8 cellular contexts compared by ENCODE assay signal in the genomic region with DNA sequence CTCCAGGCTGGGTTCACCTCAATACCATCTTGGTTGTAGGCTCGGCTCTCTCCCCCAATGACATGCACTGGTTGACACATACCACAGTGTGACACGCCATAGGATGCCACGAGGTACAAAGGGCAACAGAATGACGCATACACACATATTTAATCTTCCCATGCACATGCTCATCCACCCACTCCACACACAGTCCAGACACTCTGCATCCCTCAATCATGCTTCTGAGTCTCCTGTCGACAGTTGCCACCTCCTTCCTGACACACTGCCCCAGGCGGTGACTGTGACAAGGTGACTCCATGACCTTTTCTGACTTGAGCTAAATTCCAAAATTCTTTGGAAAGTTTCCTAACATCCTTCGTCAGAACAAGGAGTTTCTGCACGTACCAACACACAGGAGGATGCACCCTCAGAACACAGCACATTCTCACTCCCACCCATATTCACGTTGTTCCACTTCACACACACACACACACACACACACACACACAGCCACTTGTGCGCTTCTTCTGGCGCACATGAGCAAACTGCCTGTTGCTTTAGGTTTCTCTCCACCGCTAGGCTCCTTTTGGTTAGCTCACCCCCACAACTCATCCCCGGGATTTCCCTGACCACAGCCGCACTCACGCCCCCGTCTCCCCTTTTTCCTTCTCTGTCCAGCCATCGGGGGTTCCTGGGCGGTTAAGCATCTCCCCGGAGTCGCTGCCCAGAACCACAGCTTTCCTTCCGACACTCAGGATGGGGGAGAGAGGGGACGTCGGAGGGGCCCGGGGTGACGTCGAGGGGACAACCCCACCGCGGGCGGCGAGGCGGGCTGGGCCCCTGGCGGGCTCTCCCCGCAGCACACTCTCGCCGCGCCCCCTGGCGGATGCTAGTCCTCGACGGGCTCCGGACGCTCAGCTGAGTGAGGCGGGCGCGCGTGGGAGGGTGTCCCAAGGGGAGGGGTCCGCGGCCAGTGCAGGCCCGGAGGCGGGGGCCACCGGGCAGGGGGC. TPM values are rescaled to one million over a fixed set of nuclear protein-coding genes. Genes with fewer than 3 reads are reported as not detected.
DNase-seq lines count a peak whose midpoint lies in the region; TF ChIP-seq lines count a peak whose summit lies in the region.

No MANE protein-coding gene starts in this region.

- peak overlapping the region; percentile 57 for H3K14ac ChIP-seq in neuronal stem cell (ENCODE audit: low read length)

- TF ChIP-seq EP300 in tibial nerve (IDR thresholded peaks at IDR 0.05): no peak

- H3K4me3 ChIP-seq in effector memory CD4-positive, alpha-beta T cell (ENCODE audit: insufficient read depth, low read depth, low read length, poor library complexity, severe bottlenecking): peak overlapping the region; percentile 56
- H3K4me3 ChIP-seq in neuronal stem cell (ENCODE audit: low read length in 2 of 2) (no peak overlapping the region), tibial nerve (peak overlapping the region in 3 of 4 donors; percentile 4 to 40 (median 35))

- no peak overlapping the region for H3K27ac ChIP-seq in effector memory CD4-positive, alpha-beta T cell (ENCODE audit: insufficient read depth, low read length, poor library complexity, severe bottlenecking)
- H3K27ac ChIP-seq in neuronal stem cell (replicated peaks; ENCODE audit: low read length) (no peak overlapping the region), tibial nerve (no peak overlapping the region)

- H3K27ac Mint-ChIP-seq in activated CD4-positive, alpha-beta memory T cell treated with anti-CD3 and anti-CD28 coated beads, Interleukin-2, amount 10 ng/mL, durations not matched to agents 7 days and 5 days: no peak overlapping the region

- H3K4me3 Mint-ChIP-seq in activated CD4-positive, alpha-beta memory T cell treated with anti-CD3 and anti-CD28 coated beads, Interleukin-2, amount 10 ng/mL, durations not matched to agents 7 days and 5 days: peak overlapping the region; percentile 45

- CTCF ChIA-PET in activated CD4-positive, alpha-beta memory T cell treated with anti-CD3 and anti-CD28 coated beads, Interleukin-2, amount 10 ng/mL, durations not matched to agents 7 days and 5 days (lab: Charles Lee): interaction anchor here (0.5 to 6.1 kb wide), 29 partner anchors 8 to 295 kb away, joined by 3 to 55 read pairs (median 4); a partner anchor contains a TSS

- peak overlapping the region; percentile 77 for H2AK5ac ChIP-seq in neuronal stem cell (ENCODE audit: low read depth, low read length)

- POLR2A ChIA-PET in activated CD4-positive, alpha-beta memory T cell treated with anti-CD3 and anti-CD28 coated beads, Interleukin-2, amount 10 ng/mL, durations not matched to agents 7 days and 5 days (lab: Charles Lee): interaction anchor here (0.6 to 2.9 kb wide), 9 partner anchors 8 to 125 kb away, joined by 3 to 8 read pairs (median 3); a partner anchor contains a TSS

- H3K4ac ChIP-seq in neuronal stem cell (ENCODE audit: low read length): no peak overlapping the region

- peaks cover 59% of the 10 kb centered on the region for H3K4me1 Mint-ChIP-seq in activated CD4-positive, alpha-beta memory T cell treated with anti-CD3 and anti-CD28 coated beads, Interleukin-2, amount 10 ng/mL, durations not matched to agents 7 days and 5 days

- no peak for DNase-seq in AG09319 (ENCODE audit: extremely low read depth, low read depth)
- peak; percentile 77 for DNase-seq in GM19240 (ENCODE audit: insufficient read length, low spot score)
- peak; percentile 45 for DNase-seq in M059J (ENCODE audit: low read depth)
- DNase-seq in activated CD4-positive, alpha-beta memory T cell treated with anti-CD3 and anti-CD28 coated beads, Interleukin-2, amount 10 ng/mL, durations not matched to agents 7 days and 5 days: peak; percentile 79
- DNase-seq in effector memory CD4-positive, alpha-beta T cell: peak; percentile 76 to 85 (median 78)
- DNase-seq in neuronal stem cell (ENCODE audit: low spot score): no peak
- peak in 1 of 2 donors; percentile 52 for DNase-seq in tibial nerve (ENCODE audit: low spot score in 2 of 2)
- no peak for DNase-seq in NCI-H128 (lab: John Stamatoyannopoulos, UW; ENCODE audit: unreplicated experiment)

- H3K18ac ChIP-seq in neuronal stem cell (ENCODE audit: low read length): no peak overlapping the region

- H3K23ac ChIP-seq in neuronal stem cell (ENCODE audit: low read depth, low read length, poor library complexity): peak overlapping the region; percentile 70

- H3K36me3 ChIP-seq in effector memory CD4-positive, alpha-beta T cell (ENCODE audit: control insufficient read depth, insufficient read depth, low read length): no peaks in the 10 kb centered on the region
- H3K36me3 ChIP-seq in neuronal stem cell (replicated peaks in 1 of 2; ENCODE audit: control insufficient read depth in 2 of 2, insufficient read depth in 2 of 2, low read length in 2 of 2) (no peaks in the 10 kb centered on the region), tibial nerve (no peaks in the 10 kb centered on the region)

- no peak overlapping the region for H2BK12ac ChIP-seq in neuronal stem cell (ENCODE audit: low read length)

- H3K36me3 Mint-ChIP-seq in activated CD4-positive, alpha-beta memory T cell treated with anti-CD3 and anti-CD28 coated beads, Interleukin-2, amount 10 ng/mL, durations not matched to agents 7 days and 5 days (ENCODE audit: low read depth): peaks cover 5% of the 10 kb centered on the region

- peak; percentile 47 for TF ChIP-seq CTCF in AG09319 (IDR thresholded peaks at IDR 0.05; ENCODE audit: low read depth, low read length)
- peak; percentile 67 to 87 (median 77) for TF ChIP-seq CTCF in tibial nerve (IDR thresholded peaks at IDR 0.05)

- H3K4me1 ChIP-seq in effector memory CD4-positive, alpha-beta T cell (ENCODE audit: control insufficient read depth, insufficient read depth, low read length, poor library complexity, severe bottlenecking): peaks cover 44% of the 10 kb centered on the region
- H3K4me1 ChIP-seq in neuronal stem cell (ENCODE audit: control insufficient read depth in 2 of 2, insufficient read depth in 1 of 2, low read depth in 1 of 2, low read length in 2 of 2) (peaks cover 3 to 15% of the 10 kb centered on the region in 2 donors), tibial nerve (peaks cover 0 to 59% (median 38%) of the 10 kb centered on the region in 4 donors)

- H3K4me2 ChIP-seq in neuronal stem cell (ENCODE audit: insufficient read depth, low read length, poor library complexity, severe bottlenecking): no peak overlapping the region

- WGBS in neuronal stem cell (ENCODE audit: extremely low coverage in 2 of 2, insufficient read length in 2 of 2, insufficient replicate concordance in 1 of 2), 2 donors: no CpG with 5 or more reads among the region's 50 CpGs
- WGBS in tibial nerve, 2 donors: 17 to 29% methylated on average over 22 to 32 of the region's 50 CpGs

- TF ChIP-seq POLR2A in tibial nerve (IDR thresholded peaks at IDR 0.05): no peak

- H3K9ac ChIP-seq in neuronal stem cell (ENCODE audit: low read depth, low read length, poor library complexity): peak overlapping the region; percentile 30

- H2BK120ac ChIP-seq in neuronal stem cell (ENCODE audit: low read depth, low read length): no peak overlapping the region

- no peak overlapping the region for H4K8ac ChIP-seq in neuronal stem cell (ENCODE audit: low read depth, low read length)

- no peaks in the 10 kb centered on the region for H3K9me3 Mint-ChIP-seq in activated CD4-positive, alpha-beta memory T cell treated with anti-CD3 and anti-CD28 coated beads, Interleukin-2, amount 10 ng/mL, durations not matched to agents 7 days and 5 days

- H2BK15ac ChIP-seq in neuronal stem cell (ENCODE audit: low read length): no peak overlapping the region

- H3K9me3 ChIP-seq in effector memory CD4-positive, alpha-beta T cell (ENCODE audit: control insufficient read depth, low read length): no peaks in the 10 kb centered on the region
- H3K9me3 ChIP-seq in neuronal stem cell (replicated peaks in 1 of 2; ENCODE audit: control insufficient read depth in 2 of 2, insufficient read depth in 1 of 2, low read depth in 1 of 2, low read length in 2 of 2) (peaks cover 0 to 5% of the 10 kb centered on the region in 2 donors), tibial nerve (no peaks in the 10 kb centered on the region)

- H3K27me3 ChIP-seq in effector memory CD4-positive, alpha-beta T cell (replicated peaks; ENCODE audit: control insufficient read depth, insufficient read depth, low read length, poor library complexity, severe bottlenecking): peaks cover 22% of the 10 kb centered on the region
- H3K27me3 ChIP-seq in neuronal stem cell (ENCODE audit: control insufficient read depth in 3 of 3, insufficient read depth in 3 of 3, low read depth in 1 of 3, low read length in 3 of 3) (peaks cover 71 to 99% (median 99%) of the 10 kb centered on the region in 3 experiments), tibial nerve (peaks cover 2 to 97% of the 10 kb centered on the region in 2 donors)

- H3K27me3 Mint-ChIP-seq in activated CD4-positive, alpha-beta memory T cell treated with anti-CD3 and anti-CD28 coated beads, Interleukin-2, amount 10 ng/mL, durations not matched to agents 7 days and 5 days: peaks cover 91% of the 10 kb centered on the region

- H2AFZ ChIP-seq in neuronal stem cell (ENCODE audit: low read length): peak overlapping the region; percentile 73

- H2BK5ac ChIP-seq in neuronal stem cell (ENCODE audit: low read length): no peak overlapping the region

- no peak overlapping the region for H4K91ac ChIP-seq in neuronal stem cell (ENCODE audit: low read depth, low read length, poor library complexity)

- H3K79me1 ChIP-seq in neuronal stem cell (ENCODE audit: low read depth, low read length): no peaks in the 10 kb centered on the region

RNA-seq across cellular contexts. Expression of a gene that starts 0.5 kb away (rescaled TPM):
- not detected in 2 replicates for total RNA-seq in M059J (2014; rRNA removed; shearing (Covaris generic))
- total RNA-seq in activated CD4-positive, alpha-beta memory T cell treated with anti-CD3 and anti-CD28 coated beads, Interleukin-2, amount 10 ng/mL, durations not matched to agents 7 days and 5 days: under 1 TPM; 0.33 to 0.73 TPM
- 0.11 TPM for polyA plus RNA-seq in neuronal stem cell (2013, experiment 1 of 2)
- polyA plus RNA-seq in neuronal stem cell (2013, experiment 2 of 2): 0.03 TPM
- not detected for total RNA-seq in tibial nerve

RNA-seq across cellular contexts. Expression of a gene that starts 6.1 kb away (rescaled TPM):
- total RNA-seq in M059J (2014; rRNA removed; shearing (Covaris generic)): 0.27 TPM in 1 of 2 replicates, not detected in the other
- 1 to 10 TPM; 4.1 to 4.2 TPM for total RNA-seq in activated CD4-positive, alpha-beta memory T cell treated with anti-CD3 and anti-CD28 coated beads, Interleukin-2, amount 10 ng/mL, durations not matched to agents 7 days and 5 days
- 0.04 TPM for polyA plus RNA-seq in neuronal stem cell (2013, experiment 1 of 2)
- polyA plus RNA-seq in neuronal stem cell (2013, experiment 2 of 2): not detected
- 10 to 100 TPM in 1 of 4 donors, 1 to 10 TPM in 2, under 1 TPM in 1; 0.60 to 11.0 (median 3.6) TPM for total RNA-seq in tibial nerve

RNA-seq across cellular contexts. Expression of a gene that starts 20.3 kb away (rescaled TPM):
- total RNA-seq in M059J (2014; rRNA removed; shearing (Covaris generic)): 80.8 and 81.3 TPM in 2 replicates
- 100 to 1,000 TPM; 114 to 122 TPM for total RNA-seq in activated CD4-positive, alpha-beta memory T cell treated with anti-CD3 and anti-CD28 coated beads, Interleukin-2, amount 10 ng/mL, durations not matched to agents 7 days and 5 days
- polyA plus RNA-seq in neuronal stem cell (2013, experiment 1 of 2): 72.0 TPM
- 77.4 TPM for polyA plus RNA-seq in neuronal stem cell (2013, experiment 2 of 2)
- total RNA-seq in tibial nerve: 10 to 100 TPM; 45.3 to 55.2 (median 49.3) TPM

RNA-seq across cellular contexts. Expression of a gene that starts 21.6 kb away (rescaled TPM):
- total RNA-seq in M059J (2014; rRNA removed; shearing (Covaris generic)): not detected in 2 replicates
- total RNA-seq in activated CD4-positive, alpha-beta memory T cell treated with anti-CD3 and anti-CD28 coated beads, Interleukin-2, amount 10 ng/mL, durations not matched to agents 7 days and 5 days: under 1 TPM; 0.23 TPM
- polyA plus RNA-seq in neuronal stem cell (2013, experiment 1 of 2): 0.10 TPM
- 0.07 TPM for polyA plus RNA-seq in neuronal stem cell (2013, experiment 2 of 2)
- total RNA-seq in tibial nerve: not detected

RNA-seq across cellular contexts. Expression of a gene that starts 41.0 kb away (rescaled TPM):
- 56.0 and 59.3 TPM in 2 replicates for total RNA-seq in M059J (2014; rRNA removed; shearing (Covaris generic))
- 10 to 100 TPM; 65.9 to 70.2 TPM for total RNA-seq in activated CD4-positive, alpha-beta memory T cell treated with anti-CD3 and anti-CD28 coated beads, Interleukin-2, amount 10 ng/mL, durations not matched to agents 7 days and 5 days
- polyA plus RNA-seq in neuronal stem cell (2013, experiment 1 of 2): 36.1 TPM
- 34.4 TPM for polyA plus RNA-seq in neuronal stem cell (2013, experiment 2 of 2)
- total RNA-seq in tibial nerve: 10 to 100 TPM; 40.6 to 60.7 (median 46.1) TPM

Comparison
In these comparisons a context has a peak if more than half of its experiments do, and no peak if none do; other contexts are left out.
1. DNase-seq: peak in GM19240 (single experiment), M059J (single experiment), activated CD4-positive, alpha-beta memory T cell treated with anti-CD3 and anti-CD28 coated beads, Interleukin-2, amount 10 ng/mL, durations not matched to agents 7 days and 5 days (single experiment) and effector memory CD4-positive, alpha-beta T cell (3 of 3); none in AG09319 (single experiment), neuronal stem cell (single experiment) and NCI-H128 (single experiment).
2. H3K4me3 ChIP-seq: peak in effector memory CD4-positive, alpha-beta T cell (single experiment) and tibial nerve (3 of 4); none in neuronal stem cell (0 of 2).